ENCODE assay signal across 8 cellular contexts in the genomic region with DNA sequence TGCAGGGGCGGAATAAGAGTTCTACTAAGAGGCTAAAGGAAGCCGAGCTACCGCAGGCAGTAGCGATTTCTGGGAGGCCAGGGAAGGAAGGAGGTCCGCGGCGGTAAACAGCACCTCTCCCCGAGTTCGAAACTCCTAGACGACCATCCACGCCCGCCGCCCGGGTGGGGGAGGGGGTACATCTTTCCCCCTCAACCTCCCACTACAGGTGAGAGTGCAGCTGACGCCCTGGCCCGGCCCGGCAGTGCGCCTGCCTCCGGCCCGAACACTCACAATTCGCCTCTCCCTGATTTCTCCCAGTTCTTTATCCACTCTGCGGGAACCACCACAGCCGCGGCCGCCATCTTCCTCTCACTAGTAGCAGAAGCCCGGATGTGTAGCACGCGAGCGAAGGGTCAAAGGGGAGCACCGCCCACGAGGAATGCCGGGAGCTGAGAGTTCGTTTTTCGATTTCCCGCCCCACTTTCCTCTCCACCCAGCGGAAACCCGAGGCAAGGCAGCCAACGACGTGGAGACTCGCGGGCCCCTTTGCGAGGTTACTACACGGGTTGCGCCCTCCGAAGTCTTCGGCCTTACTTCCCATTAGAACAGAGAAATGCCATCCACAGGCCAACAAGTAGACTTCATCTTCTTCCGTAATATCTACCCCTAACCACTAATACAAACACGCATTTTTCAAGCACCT. TPM values are rescaled to one million over a fixed set of nuclear protein-coding genes. Genes with fewer than 3 reads are reported as not detected.
DNase-seq lines count a peak whose midpoint lies in the region; ATAC-seq and TF ChIP-seq lines count a peak whose summit lies in the region.

A gene with protein sequence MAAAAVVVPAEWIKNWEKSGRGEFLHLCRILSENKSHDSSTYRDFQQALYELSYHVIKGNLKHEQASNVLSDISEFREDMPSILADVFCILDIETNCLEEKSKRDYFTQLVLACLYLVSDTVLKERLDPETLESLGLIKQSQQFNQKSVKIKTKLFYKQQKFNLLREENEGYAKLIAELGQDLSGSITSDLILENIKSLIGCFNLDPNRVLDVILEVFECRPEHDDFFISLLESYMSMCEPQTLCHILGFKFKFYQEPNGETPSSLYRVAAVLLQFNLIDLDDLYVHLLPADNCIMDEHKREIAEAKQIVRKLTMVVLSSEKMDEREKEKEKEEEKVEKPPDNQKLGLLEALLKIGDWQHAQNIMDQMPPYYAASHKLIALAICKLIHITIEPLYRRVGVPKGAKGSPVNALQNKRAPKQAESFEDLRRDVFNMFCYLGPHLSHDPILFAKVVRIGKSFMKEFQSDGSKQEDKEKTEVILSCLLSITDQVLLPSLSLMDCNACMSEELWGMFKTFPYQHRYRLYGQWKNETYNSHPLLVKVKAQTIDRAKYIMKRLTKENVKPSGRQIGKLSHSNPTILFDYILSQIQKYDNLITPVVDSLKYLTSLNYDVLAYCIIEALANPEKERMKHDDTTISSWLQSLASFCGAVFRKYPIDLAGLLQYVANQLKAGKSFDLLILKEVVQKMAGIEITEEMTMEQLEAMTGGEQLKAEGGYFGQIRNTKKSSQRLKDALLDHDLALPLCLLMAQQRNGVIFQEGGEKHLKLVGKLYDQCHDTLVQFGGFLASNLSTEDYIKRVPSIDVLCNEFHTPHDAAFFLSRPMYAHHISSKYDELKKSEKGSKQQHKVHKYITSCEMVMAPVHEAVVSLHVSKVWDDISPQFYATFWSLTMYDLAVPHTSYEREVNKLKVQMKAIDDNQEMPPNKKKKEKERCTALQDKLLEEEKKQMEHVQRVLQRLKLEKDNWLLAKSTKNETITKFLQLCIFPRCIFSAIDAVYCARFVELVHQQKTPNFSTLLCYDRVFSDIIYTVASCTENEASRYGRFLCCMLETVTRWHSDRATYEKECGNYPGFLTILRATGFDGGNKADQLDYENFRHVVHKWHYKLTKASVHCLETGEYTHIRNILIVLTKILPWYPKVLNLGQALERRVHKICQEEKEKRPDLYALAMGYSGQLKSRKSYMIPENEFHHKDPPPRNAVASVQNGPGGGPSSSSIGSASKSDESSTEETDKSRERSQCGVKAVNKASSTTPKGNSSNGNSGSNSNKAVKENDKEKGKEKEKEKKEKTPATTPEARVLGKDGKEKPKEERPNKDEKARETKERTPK (N-terminal part only) (minus strand): TSS at position 374 of the 685 bp plus-strand sequence. CDS start 30 bp downstream, at position 344.

- CTCF ChIA-PET in PC-9 (lab: Charles Lee): no interaction called here

- H3K4me3 ChIP-seq in PC-9: peak within 1 kb of the TSS; percentile 81
- peak within 1 kb of the TSS; percentile 63 to 96 for H3K4me3 ChIP-seq in esophagus (ENCODE audit: low read depth in 1 of 2, low read length in 2 of 2)
- peak within 1 kb of the TSS; percentile 46 for H3K4me3 ChIP-seq in mucosa of stomach (ENCODE audit: low read length)

- DNase-seq in DMS53 (lab: John Stamatoyannopoulos, UW) (peak; percentile 96), PC-9 (peak; percentile 80 to 82)
- DNase-seq in activated T-cell treated with anti-CD3 and anti-CD28 coated beads, Interleukin-2, amount 50 U/mL, for 24 hours: peak; percentile 82
- DNase-seq in stimulated activated CD8-positive, alpha-beta memory T cell treated with anti-CD3 and anti-CD28 coated beads, Interleukin-7, amount 100 ng/mL, for 1 hour (ENCODE audit: low read depth in 2 of 2): peak; percentile 47 to 57

- H3K36me3 ChIP-seq in PC-9 (ENCODE audit: low read depth): peaks cover 15% of the 10 kb centered on the region
- no peaks in the 10 kb centered on the region for H3K36me3 ChIP-seq in esophagus (ENCODE audit: control insufficient read depth in 2 of 2, insufficient read depth in 2 of 2, low read length in 1 of 2)
- no peaks in the 10 kb centered on the region for H3K36me3 ChIP-seq in mucosa of stomach (ENCODE audit: control insufficient read depth, insufficient read depth, low read length)

- H3K9me3 ChIP-seq in PC-9 (ENCODE audit: insufficient read depth, low read depth) (no peaks in the 10 kb centered on the region; the same call in 1 of the 2 replicates), esophagus (ENCODE audit: control insufficient read depth in 2 of 2, insufficient read depth in 1 of 2, low read depth in 1 of 2, low read length in 1 of 2) (peaks cover 0 to 3% of the 10 kb centered on the region in 2 donors), mucosa of stomach (ENCODE audit: control insufficient read depth, low read length) (no peaks in the 10 kb centered on the region)

- H3K4me3 Mint-ChIP-seq in activated T-cell treated with anti-CD3 and anti-CD28 coated beads, Interleukin-2, amount 50 U/mL, for 24 hours: peak within 1 kb of the TSS; percentile 93

- H2AFZ ChIP-seq in PC-9: peak within 1 kb of the TSS; percentile 91

- peaks cover 42% of the 10 kb centered on the region for H4K20me1 ChIP-seq in PC-9 (ENCODE audit: insufficient read depth)

- peak; percentile 80 for ATAC-seq in GM21529 (IDR thresholded peaks at IDR 0.05; ENCODE audit: unreplicated experiment)

- 0 to 29% methylated on average over 48 of the region's 48 CpGs for WGBS in esophagus, 2 donors

- H3K9ac ChIP-seq in mucosa of stomach (ENCODE audit: low read length): peak within 1 kb of the TSS; percentile 84

- POLR2A ChIA-PET in PC-9 (lab: Charles Lee; ENCODE audit: unreplicated experiment): no interaction called here

- H3K27me3 ChIP-seq in PC-9 (ENCODE audit: insufficient read depth, low read depth) (no peaks in the 10 kb centered on the region), esophagus (ENCODE audit: control insufficient read depth in 1 of 2, insufficient read depth in 2 of 2, low read length in 2 of 2) (no peaks in the 10 kb centered on the region), mucosa of stomach (ENCODE audit: control insufficient read depth, insufficient read depth, low read length) (no peaks in the 10 kb centered on the region)

- peak within 1 kb of the TSS; percentile 94 for H3K27ac Mint-ChIP-seq in activated T-cell treated with anti-CD3 and anti-CD28 coated beads, Interleukin-2, amount 50 U/mL, for 24 hours

- H3K4me1 ChIP-seq in PC-9 (replicated peaks; ENCODE audit: insufficient read depth): peaks cover 29% of the 10 kb centered on the region
- H3K4me1 ChIP-seq in esophagus (ENCODE audit: control insufficient read depth in 2 of 2, insufficient read depth in 2 of 2, low read length in 1 of 2): no peaks in the 10 kb centered on the region
- H3K4me1 ChIP-seq in mucosa of stomach (ENCODE audit: control insufficient read depth, insufficient read depth, low read length): no peaks in the 10 kb centered on the region

- peak; percentile 49; the same call in 1 of the 2 replicates for TF ChIP-seq CTCF in PC-9 (conservative IDR thresholded peaks at IDR 0.05)

- peak within 1 kb of the TSS; percentile 97 for H3K4me2 ChIP-seq in PC-9

- TF ChIP-seq EP300 in Ishikawa (IDR thresholded peaks at IDR 0.05; ENCODE audit: borderline replicate concordance): no peak

- intact Hi-C loops in PC-9 (cut with micrococcal nuclease; ENCODE audit: unreplicated experiment): no loop called here

- peaks cover 32% of the 10 kb centered on the region for H3K4me1 Mint-ChIP-seq in activated T-cell treated with anti-CD3 and anti-CD28 coated beads, Interleukin-2, amount 50 U/mL, for 24 hours (ENCODE audit: low read depth)

- no peak for TF ChIP-seq RAD21 in Ishikawa (IDR thresholded peaks at IDR 0.05; ENCODE audit: low read depth)

- 0 out of 2 replicates have a peak, but pooled peaks cover 7% of the 10 kb centered on the region for H3F3A ChIP-seq in PC-9 (ENCODE audit: insufficient read depth, low read depth)

- peaks cover 31% of the 10 kb centered on the region for H3K36me3 Mint-ChIP-seq in activated T-cell treated with anti-CD3 and anti-CD28 coated beads, Interleukin-2, amount 50 U/mL, for 24 hours (ENCODE audit: low read depth)

- peaks cover 57% of the 10 kb centered on the region for H3K79me2 ChIP-seq in PC-9 (ENCODE audit: low read depth)

- no peaks in the 10 kb centered on the region for H3K9me3 Mint-ChIP-seq in activated T-cell treated with anti-CD3 and anti-CD28 coated beads, Interleukin-2, amount 50 U/mL, for 24 hours

- H3K9me2 ChIP-seq in PC-9 (ENCODE audit: insufficient read depth): no peaks in the 10 kb centered on the region

- no TSS peak for BruUV-seq in PC-9 (replicated peaks; lab: Mats Ljungman, UMichigan)

- H3K27ac ChIP-seq in PC-9 (peak within 1 kb of the TSS; percentile 48), esophagus (ENCODE audit: low read depth in 2 of 2, low read length in 1 of 2) (peak within 1 kb of the TSS; percentile 85 to 86)

- H3K27me3 Mint-ChIP-seq in activated T-cell treated with anti-CD3 and anti-CD28 coated beads, Interleukin-2, amount 50 U/mL, for 24 hours: peaks cover 5% of the 10 kb centered on the region

TF ChIP-seq in Ishikawa, 13 proteins besides CTCF, POLR2A, EP300 and RAD21 (continues in another document):
- TF ChIP-seq, protein P1, sequence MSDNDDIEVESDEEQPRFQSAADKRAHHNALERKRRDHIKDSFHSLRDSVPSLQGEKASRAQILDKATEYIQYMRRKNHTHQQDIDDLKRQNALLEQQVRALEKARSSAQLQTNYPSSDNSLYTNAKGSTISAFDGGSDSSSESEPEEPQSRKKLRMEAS (IDR thresholded peaks at IDR 0.05): peak; percentile 86
- TF ChIP-seq, protein P2, sequence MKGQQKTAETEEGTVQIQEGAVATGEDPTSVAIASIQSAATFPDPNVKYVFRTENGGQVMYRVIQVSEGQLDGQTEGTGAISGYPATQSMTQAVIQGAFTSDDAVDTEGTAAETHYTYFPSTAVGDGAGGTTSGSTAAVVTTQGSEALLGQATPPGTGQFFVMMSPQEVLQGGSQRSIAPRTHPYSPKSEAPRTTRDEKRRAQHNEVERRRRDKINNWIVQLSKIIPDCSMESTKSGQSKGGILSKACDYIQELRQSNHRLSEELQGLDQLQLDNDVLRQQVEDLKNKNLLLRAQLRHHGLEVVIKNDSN (IDR thresholded peaks at IDR 0.05): no peak
- 0 out of 2 replicates have a peak, but pooled peaks have one; percentile 22 for TF ChIP-seq TCF12 (IDR thresholded peaks at IDR 0.05; ENCODE audit: low read depth)

RNA-seq across cellular contexts. Expression of the gene that starts here (rescaled TPM):
- 109 and 158 TPM in 2 replicates for total RNA-seq in PC-9 (2021)
- polyA plus RNA-seq in esophagus: 10 to 100 TPM; 28.2 to 43.7 TPM

Comparison
In these comparisons a context has a peak if more than half of its experiments do, and no peak if none do; other contexts are left out.
1. Peak in every context shown above with its lines: DNase-seq, ATAC-seq, H3K4me3 ChIP-seq and H3K27ac ChIP-seq.